Comparison of ENCODE assay signal across 24 cellular contexts in genomic region chr7:69190025-69190424, GRCh38.
"Had no signal": no experiment of that assay in that cellular context is flagged by ENCODE, and none has a peak within 500 bp of the region (broad histone marks: within the 10 kb centered on the region; RNA-seq: fewer than 3 reads in every experiment).

No MANE protein-coding gene starts in this region.

- ATAC-seq: effector memory CD8-positive, alpha-beta T cell; esophagus mucosa; gastrocnemius medialis; left lung; lower lobe of right lung; mucosa of descending colon had no signal

- H3K27ac ChIP-seq: colonic mucosa, epithelial cell of prostate, esophagus squamous epithelium, gastrocnemius medialis, heart right ventricle, left lung, lower lobe of right lung had no signal

- H3K27me3 ChIP-seq: colonic mucosa, esophagus squamous epithelium, gastrocnemius medialis, heart right ventricle, left lung had no signal

- H3K9me3 ChIP-seq: colonic mucosa, esophagus squamous epithelium, gastrocnemius medialis, lower lobe of right lung had no signal

- H3K36me3 ChIP-seq: colonic mucosa, esophagus squamous epithelium, gastrocnemius medialis, heart right ventricle, left lung, lower lobe of right lung had no signal

- FAIRE-seq: keratinocyte had no signal

- H3K4me3 ChIP-seq: colonic mucosa, esophagus squamous epithelium, gastrocnemius medialis, heart right ventricle, left lung, lower lobe of right lung, mucosa of descending colon had no signal

- H3K4me1 ChIP-seq: colonic mucosa, esophagus squamous epithelium, gastrocnemius medialis, left lung, lower lobe of right lung had no signal

- DNase-seq: colonic mucosa; cortex of kidney; effector CD8-positive, alpha-beta T cell; effector memory CD8-positive, alpha-beta T cell; endodermal cell; erythroblast; esophagus squamous epithelium; foreskin fibroblast; foreskin melanocyte; gastrocnemius medialis; glutamatergic neuron; head of caudate nucleus; heart right ventricle; hippocampal formation; left cardiac atrium; left lung; left ventricle myocardium superior; lower lobe of right lung; mesenchymal stem cell; mucosa of descending colon; naive B cell had no signal
